28 cellular contexts compared by ENCODE assay signal in the genomic region with DNA sequence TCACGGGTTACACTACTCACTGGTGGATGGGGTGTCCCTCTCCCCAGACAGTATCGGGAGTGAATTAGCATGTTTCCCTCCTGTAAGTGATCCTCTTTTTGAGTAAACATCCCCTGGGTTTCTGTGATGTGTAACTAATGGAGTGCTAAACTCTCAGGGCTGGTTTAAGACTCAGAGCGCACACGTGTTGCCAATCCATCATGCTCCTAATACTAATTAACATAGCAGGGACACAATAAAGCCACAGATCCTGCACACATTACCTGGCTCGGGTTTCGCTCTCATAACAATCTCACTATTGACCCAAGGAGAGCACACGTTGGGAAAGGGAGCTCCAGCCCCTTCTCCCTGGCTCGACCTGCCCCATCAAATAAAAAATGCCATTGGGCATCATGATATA. TPM values are rescaled to one million over a fixed set of nuclear protein-coding genes. Genes with fewer than 3 reads are reported as not detected.
"Had no signal": no experiment of that assay in that cellular context is flagged by ENCODE, and none has a peak within 500 bp of the region (broad histone marks: within the 10 kb centered on the region; RNA-seq: fewer than 3 reads in every experiment).

No MANE protein-coding gene starts in this region.

- H3K9me3 ChIP-seq: adrenal gland, ascending aorta, left ventricle myocardium inferior, ovary, upper lobe of left lung had no signal

- DNase-seq: activated B cell treated with CpG ODN at 0.5 μM for 24 hours; activated CD4-positive, alpha-beta T cell treated with anti-CD3 and anti-CD28 coated beads for 36 hours; activated CD4-positive, alpha-beta T cell treated with anti-CD3 and anti-CD28 coated beads, Interleukin-2, amount 50 U/mL, for 4 hours; activated CD8-positive, alpha-beta memory T cell treated with anti-CD3 and anti-CD28 coated beads for 24 hours; activated CD8-positive, alpha-beta memory T cell treated with anti-CD3 and anti-CD28 coated beads, Interleukin-2, amount 50 U/mL, for 4 hours; activated naive CD4-positive, alpha-beta T cell; activated T-cell treated with anti-CD3 and anti-CD28 coated beads, Interleukin-2, amount 50 U/mL, for 24 hours; adrenal gland; brain microvascular endothelial cell; caudate nucleus; effector memory CD4-positive, alpha-beta T cell; foreskin melanocyte; immature natural killer cell; left ventricle myocardium inferior; midbrain; ovary; right cardiac atrium; stimulated activated CD4-positive, alpha-beta T cell treated with anti-CD3 and anti-CD28 coated beads, Interleukin-12 subunit alpha, Interleukin-12 subunit beta, amount 100 ng/mL, for 4 hours; stimulated activated CD4-positive, alpha-beta T cell treated with anti-CD3 and anti-CD28 coated beads, Interleukin-4, amount 100 ng/mL, for 4 hours; stimulated activated naive CD8-positive, alpha-beta T cell treated with anti-CD3 and anti-CD28 coated beads, Interleukin-15, Interleukin-2, amounts not matched to agents 100 U/mL and 50 U/mL, for 24 hours; upper lobe of left lung had no signal

- H3K4me3 ChIP-seq: adrenal gland, ascending aorta, hepatocyte, left ventricle myocardium inferior, ovary, upper lobe of left lung had no signal

- H3K36me3 ChIP-seq: adrenal gland, ascending aorta, brain microvascular endothelial cell, left ventricle myocardium inferior, ovary, upper lobe of left lung had no signal

- H3K4me1 ChIP-seq: adrenal gland, ascending aorta, left ventricle myocardium inferior, upper lobe of left lung had no signal

- H3K27ac ChIP-seq: adrenal gland, ascending aorta, brain microvascular endothelial cell, hepatocyte, left ventricle myocardium inferior, ovary, upper lobe of left lung had no signal

- H3K27me3 ChIP-seq: adrenal gland, ascending aorta, brain microvascular endothelial cell, hepatocyte, ovary, upper lobe of left lung had no signal

RNA-seq across cellular contexts. Expression of gene DMRT2, which starts 18.0 kb away (rescaled TPM):
- total RNA-seq: activated B cell treated with CpG ODN at 0.5 μM for 24 hours; activated CD4-positive, alpha-beta T cell treated with anti-CD3 and anti-CD28 coated beads for 36 hours; hepatocyte; left ventricle myocardium inferior; lung microvascular endothelial cell; natural killer cell treated with Interleukin-12 subunit alpha and Interleukin-12 subunit beta and Interleukin-15 and Interleukin-18, amount 100 ng/mL, for 72 hours; pulmonary artery endothelial cell; right cardiac atrium had no signal

RNA-seq across cellular contexts. Expression of gene DMRT3, which starts 55.7 kb away (rescaled TPM):
- total RNA-seq: activated B cell treated with CpG ODN at 0.5 μM for 24 hours; activated CD4-positive, alpha-beta T cell treated with anti-CD3 and anti-CD28 coated beads for 36 hours; activated T-helper 2 cell treated with anti-CD3 and anti-CD28 coated beads, Interferon-gamma antibody, Interleukin-2, Interleukin-4, amounts not matched to agents 10 μg/mL and 5 μg/mL and 100 μg/mL, durations not matched to agents 14 hours and 24 hours and 36 hours; adrenal gland; ascending aorta; esophagus mucosa; hepatocyte; left ventricle myocardium inferior; lung microvascular endothelial cell; natural killer cell treated with Interleukin-12 subunit alpha and Interleukin-12 subunit beta and Interleukin-15 and Interleukin-18, amount 100 ng/mL, for 72 hours; ovary; pulmonary artery endothelial cell; right cardiac atrium had no signal
